In genomic region chr6:21935561-21936028, GRCh38 we compare ENCODE assay signal across 8 cellular contexts.
DNase-seq lines count a peak whose midpoint lies in the region; ATAC-seq and TF ChIP-seq lines count a peak whose summit lies in the region.

No MANE protein-coding gene starts in this region.

- POLR2A ChIA-PET in CD4-positive, alpha-beta T cell (lab: Charles Lee): no interaction called here

- no peak for DNase-seq in CD14-positive monocyte (ENCODE audit: low spot score)
- DNase-seq in NB4 (ENCODE audit: low read depth): peak; percentile 58
- peak; percentile 65 for DNase-seq in dermis blood vessel endothelial cell
- no peak for DNase-seq in neural crest cell (ENCODE audit: low read depth, low spot score)
- no peak for DNase-seq in caudate nucleus (lab: John Stamatoyannopoulos, UW)
- no peak for DNase-seq in CD4-positive, alpha-beta T cell

- H3K4me3 Mint-ChIP-seq in CD14-positive monocyte (no peak overlapping the region), neural crest cell (no peak overlapping the region)
- H3K4me3 Mint-ChIP-seq in CD4-positive, alpha-beta T cell: no peak overlapping the region

- no peaks in the 10 kb centered on the region for H3K27me3 ChIP-seq in CD4-positive, alpha-beta T cell (ENCODE audit: control insufficient read depth, insufficient read depth, low read length)

- H3K27me3 Mint-ChIP-seq in CD14-positive monocyte (ENCODE audit: low read depth in 3 of 3): no peaks in the 10 kb centered on the region
- no peaks in the 10 kb centered on the region for H3K27me3 Mint-ChIP-seq in neural crest cell (ENCODE audit: low read depth)
- no peaks in the 10 kb centered on the region for H3K27me3 Mint-ChIP-seq in CD4-positive, alpha-beta T cell

- no peaks in the 10 kb centered on the region for H3K36me3 Mint-ChIP-seq in CD14-positive monocyte
- peaks cover 14% of the 10 kb centered on the region for H3K36me3 Mint-ChIP-seq in neural crest cell (ENCODE audit: low read depth)
- H3K36me3 Mint-ChIP-seq in CD4-positive, alpha-beta T cell (ENCODE audit: low read depth): no peaks in the 10 kb centered on the region

- TF ChIP-seq CTCF in CD14-positive monocyte (IDR thresholded peaks at IDR 0.05) (peak; percentile 84), NB4 (IDR thresholded peaks at IDR 0.05; ENCODE audit: low read depth, low read length) (peak; percentile 75), neural crest cell (conservative IDR thresholded peaks at IDR 0.05) (peak; percentile 65)
- no peak for TF ChIP-seq CTCF in CD4-positive, alpha-beta T cell (IDR thresholded peaks at IDR 0.05)

- H3K4me1 Mint-ChIP-seq in CD14-positive monocyte (peaks cover 4% of the 10 kb centered on the region), neural crest cell (peaks cover 7% of the 10 kb centered on the region)
- H3K4me1 Mint-ChIP-seq in CD4-positive, alpha-beta T cell (ENCODE audit: low read depth): no peaks in the 10 kb centered on the region

- TF ChIP-seq POLR2A in NB4 (IDR thresholded peaks at IDR 0.05; ENCODE audit: extremely low read depth, insufficient read length): no peak

- H3K4me3 ChIP-seq in NB4 (ENCODE audit: low read depth, low read length): no peak overlapping the region

- no peaks in the 10 kb centered on the region for H3K9me3 ChIP-seq in CD4-positive, alpha-beta T cell (ENCODE audit: control insufficient read depth, low read length)

- no peak overlapping the region for H3K27ac ChIP-seq in caudate nucleus (ENCODE audit: low read depth, low read length)
- H3K27ac ChIP-seq in CD4-positive, alpha-beta T cell (ENCODE audit: low read depth, low read length): no peak overlapping the region

- peak; percentile 65 for ATAC-seq in GM18870 (IDR thresholded peaks at IDR 0.05; ENCODE audit: unreplicated experiment)
- no peak for ATAC-seq in HG02981 (IDR thresholded peaks at IDR 0.05; ENCODE audit: unreplicated experiment)
- no peak for ATAC-seq in CD4-positive, alpha-beta T cell (ENCODE audit: poor library complexity)

- intact Hi-C loops in CD14-positive monocyte (cut with micrococcal nuclease): no loop called here
- intact Hi-C loops in CD4-positive, alpha-beta T cell (cut with DNase I, micrococcal nuclease): no loop called here

- H3K27ac Mint-ChIP-seq in CD14-positive monocyte (peak overlapping the region in 1 of 7 donors; percentile 12), neural crest cell (ENCODE audit: unreplicated experiment) (no peak overlapping the region)
- H3K27ac Mint-ChIP-seq in CD4-positive, alpha-beta T cell: no peak overlapping the region

- CTCF ChIA-PET in CD4-positive, alpha-beta T cell (lab: Charles Lee): no interaction called here

- H3K9me3 Mint-ChIP-seq in CD14-positive monocyte (peaks cover 0 to 9% (median 4%) of the 10 kb centered on the region in 7 donors), neural crest cell (peaks cover 7% of the 10 kb centered on the region)
- peaks cover 7% of the 10 kb centered on the region for H3K9me3 Mint-ChIP-seq in CD4-positive, alpha-beta T cell

Comparison
In these comparisons a context has a peak if more than half of its experiments do, and no peak if none do; other contexts are left out.
1. DNase-seq: peak in NB4 (single experiment) and dermis blood vessel endothelial cell (single experiment); none in CD14-positive monocyte (single experiment), neural crest cell (single experiment), caudate nucleus (0 of 61) and CD4-positive, alpha-beta T cell (0 of 10).